1 cellular context compared by ENCODE assay signal in genomic region chr18:75478996-75479870, GRCh38.
TF ChIP-seq lines count a peak whose summit lies in the region.

No MANE protein-coding gene starts in this region.

TF ChIP-seq in SK-N-SH treated with all-trans-retinoic acid at 6 μM for 48 hours, 23 proteins besides CTCF, POLR2A, EP300 and RAD21 (continued from another document):
- TF ChIP-seq TSHZ2 (CRISPR knock-in tag; IDR thresholded peaks at IDR 0.05) (no peak), ESRRG (CRISPR knock-in tag; IDR thresholded peaks at IDR 0.05) (no peak), ARNTL (CRISPR knock-in tag; IDR thresholded peaks at IDR 0.05; ENCODE audit: borderline replicate concordance, low read depth) (no peak), ZNF70 (CRISPR knock-in tag; IDR thresholded peaks at IDR 0.05) (no peak), BACH2 (CRISPR knock-in tag; IDR thresholded peaks at IDR 0.05; ENCODE audit: borderline replicate concordance) (no peak), CSDC2 (CRISPR knock-in tag; IDR thresholded peaks at IDR 0.05) (no peak), ZFP30 (CRISPR knock-in tag; IDR thresholded peaks at IDR 0.05) (no peak), TOX (CRISPR knock-in tag; IDR thresholded peaks at IDR 0.05; ENCODE audit: borderline replicate concordance) (no peak), ZNF8 (CRISPR knock-in tag; IDR thresholded peaks at IDR 0.05) (no peak)
- TF ChIP-seq, protein P1, sequence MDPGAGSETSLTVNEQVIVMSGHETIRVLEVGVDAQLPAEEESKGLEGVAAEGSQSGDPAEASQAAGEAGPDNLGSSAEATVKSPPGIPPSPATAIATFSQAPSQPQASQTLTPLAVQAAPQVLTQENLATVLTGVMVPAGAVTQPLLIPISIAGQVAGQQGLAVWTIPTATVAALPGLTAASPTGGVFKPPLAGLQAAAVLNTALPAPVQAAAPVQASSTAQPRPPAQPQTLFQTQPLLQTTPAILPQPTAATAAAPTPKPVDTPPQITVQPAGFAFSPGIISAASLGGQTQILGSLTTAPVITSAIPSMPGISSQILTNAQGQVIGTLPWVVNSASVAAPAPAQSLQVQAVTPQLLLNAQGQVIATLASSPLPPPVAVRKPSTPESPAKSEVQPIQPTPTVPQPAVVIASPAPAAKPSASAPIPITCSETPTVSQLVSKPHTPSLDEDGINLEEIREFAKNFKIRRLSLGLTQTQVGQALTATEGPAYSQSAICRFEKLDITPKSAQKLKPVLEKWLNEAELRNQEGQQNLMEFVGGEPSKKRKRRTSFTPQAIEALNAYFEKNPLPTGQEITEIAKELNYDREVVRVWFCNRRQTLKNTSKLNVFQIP (CRISPR knock-in tag; IDR thresholded peaks at IDR 0.05; ENCODE audit: borderline replicate concordance, low read depth), result no peak
